Comparison of ENCODE assay signal across 13 cellular contexts in genomic region chr4:85491527-85491926, GRCh38. TPM values are rescaled to one million over a fixed set of nuclear protein-coding genes. Genes with fewer than 3 reads are reported as not detected.
A peak's percentile ranks its signal among the peaks of the same experiment; 100 is the strongest.
DNase-seq lines count a peak whose midpoint lies in the region; ATAC-seq, FAIRE-seq and TF ChIP-seq lines count a peak whose summit lies in the region.
"Had no signal": no experiment of that assay in that cellular context is flagged by ENCODE, and none has a peak within 500 bp of the region (broad histone marks: within the 10 kb centered on the region; RNA-seq: fewer than 3 reads in every experiment).

No MANE protein-coding gene starts in this region.

- no peaks in the 10 kb centered on the region for H3K36me3 Mint-ChIP-seq in activated CD8-positive, alpha-beta T cell treated with anti-CD3 and anti-CD28 coated beads, Interleukin-2, amount 10 ng/mL, durations not matched to agents 7 days and 5 days (ENCODE audit: low read depth)

- H3K27ac Mint-ChIP-seq in activated CD8-positive, alpha-beta T cell treated with anti-CD3 and anti-CD28 coated beads, Interleukin-2, amount 10 ng/mL, durations not matched to agents 7 days and 5 days: no peak overlapping the region

- POLR2A ChIA-PET in GM12878 (lab: Charles Lee): no interaction called here
- POLR2A ChIA-PET in activated CD8-positive, alpha-beta T cell treated with anti-CD3 and anti-CD28 coated beads, Interleukin-2, amount 10 ng/mL, durations not matched to agents 7 days and 5 days (lab: Charles Lee): no interaction called here

- H3K27me3 Mint-ChIP-seq in activated CD8-positive, alpha-beta T cell treated with anti-CD3 and anti-CD28 coated beads, Interleukin-2, amount 10 ng/mL, durations not matched to agents 7 days and 5 days (ENCODE audit: low read depth): no peaks in the 10 kb centered on the region

- no TSS peak for BruUV-seq in GM12878 (replicated peaks; lab: Mats Ljungman, UMichigan)

- RAD21 ChIA-PET in GM12878 (lab: Charles Lee; ENCODE audit: unreplicated experiment): interaction anchor here (1.0 to 1.2 kb wide), 2 partner anchors 14 to 17 kb away, joined by 3 to 5 read pairs; partner anchors contain the start of gene ARHGAP24

- H3K4me3 Mint-ChIP-seq in activated CD8-positive, alpha-beta T cell treated with anti-CD3 and anti-CD28 coated beads, Interleukin-2, amount 10 ng/mL, durations not matched to agents 7 days and 5 days: no peak overlapping the region

- H3K79me2 ChIP-seq in MM.1S (ENCODE audit: low read length) (no peaks in the 10 kb centered on the region), GM12878 (ENCODE audit: control insufficient read depth, insufficient read depth, low read length) (no peaks in the 10 kb centered on the region)

- no peaks in the 10 kb centered on the region for H3K9me2 ChIP-seq in MM.1S (replicated peaks; ENCODE audit: insufficient read depth, low read length)

- H3K4me2 ChIP-seq in MM.1S (ENCODE audit: low read depth, low read length): no peak overlapping the region
- H3K4me2 ChIP-seq in GM12878 (ENCODE audit: control insufficient read depth, insufficient read depth): no peak overlapping the region

- DNase-seq in DMS 273 (lab: John Stamatoyannopoulos, UW; ENCODE audit: unreplicated experiment) (peak; percentile 76), MM.1S (peak; percentile 50), GM12878 (ENCODE audit: low read depth, low spot score) (no peak), transverse colon (no peak), dorsolateral prefrontal cortex (no peak), H4 (ENCODE audit: low spot score) (no peak)
- DNase-seq in activated CD8-positive, alpha-beta T cell treated with anti-CD3 and anti-CD28 coated beads, Interleukin-2, amount 10 ng/mL, durations not matched to agents 7 days and 5 days: no peak
- DNase-seq: H7, NCI-H774, pancreas, upper lobe of right lung had no signal

- no peak for TF ChIP-seq CTCF in MM.1S (IDR thresholded peaks at IDR 0.05; ENCODE audit: low read length)
- TF ChIP-seq CTCF in GM12878 (IDR thresholded peaks at IDR 0.05 in 2 of 3, conservative IDR thresholded peaks at IDR 0.05 in 1 of 3; ENCODE audit: control insufficient read depth in 2 of 3, extremely low read depth in 1 of 3, insufficient read depth in 1 of 3, low read depth in 3 of 3, low read length in 3 of 3): no peak
- no peak for TF ChIP-seq CTCF in transverse colon (IDR thresholded peaks at IDR 0.05)
- TF ChIP-seq CTCF in dorsolateral prefrontal cortex (IDR thresholded peaks at IDR 0.05 in 54 of 56, conservative IDR thresholded peaks at IDR 0.05 in 2 of 56; ENCODE audit: low read depth in 1 of 56, partially characterized antibody in 56 of 56): no peak

- no peak overlapping the region for H3K4me3 ChIP-seq in MM.1S (ENCODE audit: low read length)
- no peak overlapping the region for H3K4me3 ChIP-seq in GM12878
- no peak overlapping the region for H3K4me3 ChIP-seq in transverse colon
- H3K4me3 ChIP-seq in dorsolateral prefrontal cortex: no peak overlapping the region
- H3K4me3 ChIP-seq: pancreas, upper lobe of right lung had no signal

- no peaks in the 10 kb centered on the region for H3K27me3 ChIP-seq in MM.1S (replicated peaks; ENCODE audit: insufficient read depth, low read length)
- H3K27me3 ChIP-seq in GM12878 (replicated peaks in 1 of 2; ENCODE audit: control insufficient read depth in 2 of 2, insufficient read depth in 2 of 2, low read length in 1 of 2): no peaks in the 10 kb centered on the region; a peak in 1 of 4 replicates
- no peaks in the 10 kb centered on the region for H3K27me3 ChIP-seq in transverse colon
- no peaks in the 10 kb centered on the region for H3K27me3 ChIP-seq in dorsolateral prefrontal cortex
- H3K27me3 ChIP-seq: pancreas, upper lobe of right lung had no signal

- no peak for TF ChIP-seq EP300 in GM12878 (IDR thresholded peaks at IDR 0.05; ENCODE audit: borderline replicate concordance in 1 of 2, control insufficient read depth in 1 of 2, low read depth in 2 of 2, low read length in 2 of 2)
- no peak for TF ChIP-seq EP300 in transverse colon (IDR thresholded peaks at IDR 0.05; ENCODE audit: low read depth)

- H3K9me3 ChIP-seq in MM.1S (replicated peaks; ENCODE audit: insufficient read depth, low read length) (no peaks in the 10 kb centered on the region), GM12878 (replicated peaks; ENCODE audit: control insufficient read depth, insufficient read depth, low read length) (no peaks in the 10 kb centered on the region), transverse colon (no peaks in the 10 kb centered on the region)
- H3K9me3 ChIP-seq: pancreas, upper lobe of right lung had no signal

- intact Hi-C loops in GM12878 (cut with micrococcal nuclease; ENCODE audit: unreplicated experiment): no loop called here
- intact Hi-C loops in transverse colon (cut with DNase I; ENCODE audit: low total_unique reads): no loop called here
- intact Hi-C loops in dorsolateral prefrontal cortex (cut with DNase I): no loop called here

- no peak overlapping the region for H2AFZ ChIP-seq in MM.1S (ENCODE audit: low read length)
- H2AFZ ChIP-seq in GM12878 (ENCODE audit: control insufficient read depth, low read depth, low read length): no peak overlapping the region

- H3K36me3 ChIP-seq in MM.1S (replicated peaks; ENCODE audit: insufficient read depth, low read length): no peaks in the 10 kb centered on the region
- H3K36me3 ChIP-seq in GM12878 (ENCODE audit: control insufficient read depth in 2 of 2, insufficient read depth in 2 of 2, low read length in 1 of 2): no peaks in the 10 kb centered on the region
- H3K36me3 ChIP-seq in transverse colon: no peaks in the 10 kb centered on the region
- H3K36me3 ChIP-seq: pancreas, upper lobe of right lung had no signal

- no peaks in the 10 kb centered on the region for H3K9me3 Mint-ChIP-seq in activated CD8-positive, alpha-beta T cell treated with anti-CD3 and anti-CD28 coated beads, Interleukin-2, amount 10 ng/mL, durations not matched to agents 7 days and 5 days (ENCODE audit: insufficient read depth)

- H3K9ac ChIP-seq in MM.1S (ENCODE audit: low read length) (no peak overlapping the region), GM12878 (ENCODE audit: control insufficient read depth, insufficient read depth, low read length) (no peak overlapping the region)

- in situ Hi-C loops in GM12878 (cut with MboI): no loop called here
- in situ Hi-C loops in transverse colon (cut with MboI; ENCODE audit: low pct_ligation_motif_present in 1 of 4, low pct_unique_long_range_greater_than_20kb in 1 of 4, low sequenced_read_pairs in 3 of 4): no loop called here

- ATAC-seq in GM21825 (IDR thresholded peaks at IDR 0.05; ENCODE audit: unreplicated experiment) (peak; percentile 87), GM12878 (peak; percentile 81)
- ATAC-seq in activated CD8-positive, alpha-beta T cell treated with anti-CD3 and anti-CD28 coated beads, Interleukin-2, amount 10 ng/mL, durations not matched to agents 7 days and 5 days: no peak
- ATAC-seq: upper lobe of right lung had no signal

- no peaks in the 10 kb centered on the region for H3K4me1 Mint-ChIP-seq in activated CD8-positive, alpha-beta T cell treated with anti-CD3 and anti-CD28 coated beads, Interleukin-2, amount 10 ng/mL, durations not matched to agents 7 days and 5 days (ENCODE audit: low read depth)

- H3K27ac ChIP-seq in MM.1S (ENCODE audit: low read length): no peak overlapping the region
- no peak overlapping the region for H3K27ac ChIP-seq in GM12878 (ENCODE audit: control insufficient read depth, insufficient read depth)
- no peak overlapping the region for H3K27ac ChIP-seq in transverse colon
- no peak overlapping the region for H3K27ac ChIP-seq in dorsolateral prefrontal cortex
- H3K27ac ChIP-seq: pancreas, upper lobe of right lung had no signal

- TF ChIP-seq POLR2A in GM12878 (IDR thresholded peaks at IDR 0.05; ENCODE audit: low read depth, low read length): no peak
- no peak for TF ChIP-seq POLR2A in transverse colon (IDR thresholded peaks at IDR 0.05)

- no peak for FAIRE-seq in GM12878 (lab: Jason Lieb, UNC)

- SMC1A ChIA-PET in GM12878 (lab: Charles Lee; ENCODE audit: uncharacterized antibody, unreplicated experiment): interaction anchor here (1.4 to 1.6 kb wide), 3 partner anchors 8 to 43 kb away, joined by 4 read pairs; partner anchors contain the start of gene ARHGAP24

- TF ChIP-seq RAD21 in GM12878 (IDR thresholded peaks at IDR 0.05; ENCODE audit: insufficient read depth, low read depth, low read length): no peak

- H4K20me1 ChIP-seq in MM.1S (ENCODE audit: insufficient read depth, low read length) (no peaks in the 10 kb centered on the region), GM12878 (ENCODE audit: control insufficient read depth, insufficient read depth) (no peaks in the 10 kb centered on the region)

- no peaks in the 10 kb centered on the region for H3K4me1 ChIP-seq in MM.1S (ENCODE audit: low read length)
- no peaks in the 10 kb centered on the region for H3K4me1 ChIP-seq in GM12878 (ENCODE audit: control insufficient read depth, insufficient read depth, low read length)
- H3K4me1 ChIP-seq in transverse colon: peaks cover 0 to 4% (median 0%) of the 10 kb centered on the region in 4 donors
- H3K4me1 ChIP-seq: upper lobe of right lung had no signal

- H3F3A ChIP-seq in MM.1S (ENCODE audit: insufficient read depth, low read length): 0 out of 2 replicates have a peak, but pooled peaks cover 3% of the 10 kb centered on the region

- CTCF ChIA-PET in GM12878 (lab: Yijun Ruan, JAX): no interaction called here
- CTCF ChIA-PET in activated CD8-positive, alpha-beta T cell treated with anti-CD3 and anti-CD28 coated beads, Interleukin-2, amount 10 ng/mL, durations not matched to agents 7 days and 5 days (lab: Charles Lee): no interaction called here

RNA-seq across cellular contexts. Expression of gene ARHGAP24, which starts 16.6 kb away (rescaled TPM):
- 2.3 and 4.2 TPM in 2 replicates for total RNA-seq in GM12878 (2013; cell fraction: nucleolus; rRNA removed)
- total RNA-seq in GM12878 (2014; rRNA removed): 0.38 and 0.73 TPM in 2 replicates
- 0.78 and 0.85 TPM in 2 replicates for total RNA-seq in GM12878 (2014; rRNA removed; fragmentation: Illumina TruSeq; extraction: Trizol)
- total RNA-seq in GM12878 (2021): 0.56 and 0.61 TPM in 2 replicates
- 1.4 TPM for polyA plus RNA-seq in GM12878 (2011; ENCODE audit: low read depth)
- 4.2 TPM in 2 replicates for polyA plus RNA-seq in GM12878 (2011; rRNA removed)
- 1.8 and 1.9 TPM in 2 replicates for polyA plus RNA-seq in GM12878 (2011; cell fraction: cytosol; rRNA removed)
- polyA plus RNA-seq in GM12878 (2011; cell fraction: nucleus; rRNA removed): 3.3 and 3.4 TPM in 2 replicates
- 0.95 and 1.6 TPM in 2 replicates for polyA plus RNA-seq in GM12878 (2012)
- 0.22 and 0.47 TPM in 2 replicates for polyA plus RNA-seq in GM12878 (2014; fragmentation: Illumina TruSeq; extraction: Trizol)
- polyA plus RNA-seq in GM12878 (2014; fragmentation: Nextera tagmentation; extraction: Ambion mirVana): under 1 TPM; 0.10 to 0.35 TPM
- 0.24 and 0.73 TPM in 2 replicates for polyA plus RNA-seq in GM12878 (2014; rRNA removed)
- under 1 TPM; 0.15 to 0.35 TPM for polyA plus RNA-seq in GM12878 (2016; fragmentation: Nextera tagmentation; extraction: Ambion mirVana)
- polyA minus RNA-seq in GM12878 (2011; rRNA and poly(A)+ RNA removed): 10.0 and 17.3 TPM in 2 replicates
- polyA minus RNA-seq in GM12878 (2011; cell fraction: cytosol; rRNA and poly(A)+ RNA removed): 2.8 and 3.2 TPM in 2 replicates
- polyA minus RNA-seq in GM12878 (2011; cell fraction: nucleus; rRNA and poly(A)+ RNA removed): 19.0 and 29.4 TPM in 2 replicates
- 10 to 100 TPM in 2 of 4 donors, 1 to 10 TPM in 2; 4.2 to 32.0 (median 12.6) TPM for total RNA-seq in transverse colon
- 10 to 100 TPM in 119 of 120 experiments, 1 to 10 TPM in 1; 7.6 to 37.1 (median 18.6) TPM for total RNA-seq in dorsolateral prefrontal cortex
- not detected for total RNA-seq in activated CD8-positive, alpha-beta T cell treated with anti-CD3 and anti-CD28 coated beads, Interleukin-2, amount 10 ng/mL, durations not matched to agents 7 days and 5 days
- total RNA-seq in H4 (2014; rRNA removed; shearing (Covaris generic)): 2.6 and 6.3 TPM in 2 replicates
- total RNA-seq: T-helper 2 cell treated with Interferon-gamma antibody and Interleukin-4, amounts not matched to agents 100 ng/mL and 5 ng/mL, for 36 hours had no signal

Comparison
In these comparisons a context has a peak if more than half of its experiments do, and no peak if none do; other contexts are left out.
1. DNase-seq: peak in DMS 273 (single experiment) and MM.1S (single experiment); none in GM12878 (single experiment), transverse colon (single experiment), dorsolateral prefrontal cortex (0 of 10), activated CD8-positive, alpha-beta T cell treated with anti-CD3 and anti-CD28 coated beads, Interleukin-2, amount 10 ng/mL, durations not matched to agents 7 days and 5 days (single experiment) and H4 (single experiment).